Comparison of ENCODE assay signal across 8 cellular contexts in the genomic region with DNA sequence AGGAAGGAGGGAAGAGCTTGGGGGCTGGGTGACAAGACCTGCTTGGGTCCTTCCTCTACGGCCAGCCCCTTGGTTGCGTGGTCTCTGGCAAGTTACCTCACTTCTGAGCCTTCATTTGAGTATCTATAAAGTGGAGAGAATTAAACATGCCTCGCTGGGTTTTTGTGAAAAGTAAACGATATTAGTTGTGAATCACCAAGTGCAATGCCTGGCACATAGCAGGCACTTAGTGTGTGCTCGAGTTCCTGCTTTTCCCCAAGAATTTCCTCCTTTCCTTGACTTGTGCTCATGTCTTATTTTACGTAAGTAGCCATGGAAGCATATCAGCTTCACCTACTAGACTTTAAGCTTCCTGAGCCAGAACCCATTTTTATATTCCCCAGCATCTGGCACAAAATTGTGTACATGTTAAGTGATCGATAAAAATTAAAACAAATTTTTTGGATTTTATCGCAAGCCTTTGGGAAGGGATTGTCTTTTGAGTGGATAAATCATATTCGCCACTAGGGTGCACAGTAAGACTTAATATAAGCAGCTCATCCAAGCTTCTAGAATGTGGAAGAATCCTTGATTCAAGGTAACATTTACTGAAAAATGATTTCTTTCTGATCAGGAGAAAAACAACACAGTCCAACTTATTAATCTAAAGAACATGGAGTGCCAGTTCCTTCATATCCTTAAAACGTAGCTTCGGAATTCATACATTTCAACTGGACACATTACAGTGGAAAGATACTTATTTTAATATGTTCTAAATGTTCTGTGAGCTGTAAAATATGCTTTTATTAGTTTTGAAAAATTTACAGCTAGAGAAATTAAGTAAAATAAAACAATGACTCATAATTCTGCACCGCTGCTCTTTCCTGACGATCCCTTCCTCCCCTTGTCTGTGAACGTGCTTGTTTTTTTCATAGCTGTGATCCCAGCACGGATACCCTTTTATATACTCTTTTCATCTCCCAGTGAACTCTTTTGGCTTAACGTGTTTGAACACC. TPM values are rescaled to one million over a fixed set of nuclear protein-coding genes. Genes with fewer than 3 reads are reported as not detected.
A peak's percentile ranks its signal among the peaks of the same experiment; 100 is the strongest.
DNase-seq lines count a peak whose midpoint lies in the region; ATAC-seq and TF ChIP-seq lines count a peak whose summit lies in the region.

No MANE protein-coding gene starts in this region.

- no TSS peak for BruUV-seq in Caco-2 (replicated peaks; lab: Mats Ljungman, UMichigan)

- no peak overlapping the region for H3K27ac Mint-ChIP-seq in Caco-2 (ENCODE audit: unreplicated experiment)
- H3K27ac Mint-ChIP-seq in activated CD4-positive, alpha-beta T cell treated with anti-CD3 and anti-CD28 coated beads for 36 hours = no peak overlapping the region
- H3K27ac Mint-ChIP-seq in activated naive CD8-positive, alpha-beta T cell treated with anti-CD3 and anti-CD28 coated beads for 36 hours = no peak overlapping the region

- intact Hi-C loops in Caco-2 (cut with micrococcal nuclease; ENCODE audit: unreplicated experiment) = loop anchor here (1.0 to 10.0 kb wide), 3 partner anchors 35 to 1240 kb away; a partner anchor contains a TSS
- intact Hi-C loops in activated CD4-positive, alpha-beta T cell treated with anti-CD3 and anti-CD28 coated beads for 36 hours (cut with DNase I, micrococcal nuclease) = loop anchor here (5.0 to 10.0 kb wide), 2 partner anchors 140 to 142 kb away; no protein-coding TSS in a partner anchor

- no peak overlapping the region for H3K4me3 Mint-ChIP-seq in Caco-2 (ENCODE audit: unreplicated experiment)
- H3K4me3 Mint-ChIP-seq in activated CD4-positive, alpha-beta T cell treated with anti-CD3 and anti-CD28 coated beads for 36 hours = no peak overlapping the region
- no peak overlapping the region for H3K4me3 Mint-ChIP-seq in activated naive CD8-positive, alpha-beta T cell treated with anti-CD3 and anti-CD28 coated beads for 36 hours

- H3K9me3 Mint-ChIP-seq in Caco-2 (ENCODE audit: unreplicated experiment) = no peaks in the 10 kb centered on the region
- H3K9me3 Mint-ChIP-seq in activated CD4-positive, alpha-beta T cell treated with anti-CD3 and anti-CD28 coated beads for 36 hours (ENCODE audit: low read depth) = no peaks in the 10 kb centered on the region
- no peaks in the 10 kb centered on the region for H3K9me3 Mint-ChIP-seq in activated naive CD8-positive, alpha-beta T cell treated with anti-CD3 and anti-CD28 coated beads for 36 hours

- H3K4me3 ChIP-seq in Caco-2 (ENCODE audit: low read depth, low read length) (no peak overlapping the region), kidney epithelial cell (ENCODE audit: low read depth, low read length) (no peak overlapping the region)

- CTCF ChIA-PET in Caco-2 (lab: Charles Lee) = interaction anchor here (0.5 to 4.0 kb wide), 12 partner anchors 33 to 1233 kb away, joined by 3 to 64 read pairs (median 4); no protein-coding TSS in a partner anchor
- CTCF ChIA-PET in activated CD4-positive, alpha-beta T cell treated with anti-CD3 and anti-CD28 coated beads for 36 hours (lab: Charles Lee) = interaction anchor here (0.6 to 5.8 kb wide), 22 partner anchors 11 to 274 kb away, joined by 3 to 90 read pairs (median 4); no protein-coding TSS in a partner anchor

- POLR2A ChIA-PET in Caco-2 (lab: Charles Lee) = no interaction called here
- POLR2A ChIA-PET in activated CD4-positive, alpha-beta T cell treated with anti-CD3 and anti-CD28 coated beads for 36 hours (lab: Charles Lee) = interaction anchor here (0.7 kb wide), 1 partner anchor 22 kb away, joined by 3 read pairs; no protein-coding TSS in a partner anchor

- no peaks in the 10 kb centered on the region for H3K27me3 ChIP-seq in Caco-2 (replicated peaks; ENCODE audit: control insufficient read depth, insufficient read depth, low read length)
- H3K27me3 ChIP-seq in kidney epithelial cell (ENCODE audit: control insufficient read depth, insufficient read depth, low read length) = no peaks in the 10 kb centered on the region

- no peaks in the 10 kb centered on the region for H3K9me3 ChIP-seq in Caco-2

- TF ChIP-seq CTCF in Caco-2 (IDR thresholded peaks at IDR 0.05; ENCODE audit: insufficient read depth in 1 of 2, low read depth in 1 of 2, low read length in 1 of 2, severe bottlenecking in 1 of 2, unreplicated experiment in 1 of 2) = peak; percentile 50 to 55
- peak; percentile 36 for TF ChIP-seq CTCF in kidney epithelial cell (IDR thresholded peaks at IDR 0.05; ENCODE audit: insufficient read depth, low read length, poor library complexity, severe bottlenecking)

- no peaks in the 10 kb centered on the region for H3K36me3 ChIP-seq in Caco-2 (ENCODE audit: control insufficient read depth, insufficient read depth, low read length)
- H3K36me3 ChIP-seq in kidney epithelial cell (ENCODE audit: control insufficient read depth, insufficient read depth, low read length) = no peaks in the 10 kb centered on the region

- H3K4me1 ChIP-seq in Caco-2 = 0 out of 2 replicates have a peak, but pooled peaks cover 8% of the 10 kb centered on the region

- DNase-seq in Caco-2 (peak in 1 of 2 experiments; percentile 34), LHCN-M2 (ENCODE audit: low read depth) (peak; percentile 54), amniotic stem cell (lab: John Stamatoyannopoulos, UW) (peak; percentile 17), kidney epithelial cell (ENCODE audit: low read depth) (no peak)
- no peak for DNase-seq in activated CD4-positive, alpha-beta T cell treated with anti-CD3 and anti-CD28 coated beads for 36 hours
- no peak for DNase-seq in activated naive CD8-positive, alpha-beta T cell treated with anti-CD3 and anti-CD28 coated beads for 36 hours

- H3K4me1 Mint-ChIP-seq in Caco-2 (ENCODE audit: low read depth, unreplicated experiment) = no peaks in the 10 kb centered on the region
- H3K4me1 Mint-ChIP-seq in activated CD4-positive, alpha-beta T cell treated with anti-CD3 and anti-CD28 coated beads for 36 hours = peaks cover 4% of the 10 kb centered on the region
- peaks cover 7% of the 10 kb centered on the region for H3K4me1 Mint-ChIP-seq in activated naive CD8-positive, alpha-beta T cell treated with anti-CD3 and anti-CD28 coated beads for 36 hours

- H3K27me3 Mint-ChIP-seq in Caco-2 (ENCODE audit: insufficient read depth, unreplicated experiment) = no peaks in the 10 kb centered on the region
- no peaks in the 10 kb centered on the region for H3K27me3 Mint-ChIP-seq in activated CD4-positive, alpha-beta T cell treated with anti-CD3 and anti-CD28 coated beads for 36 hours
- H3K27me3 Mint-ChIP-seq in activated naive CD8-positive, alpha-beta T cell treated with anti-CD3 and anti-CD28 coated beads for 36 hours = no peaks in the 10 kb centered on the region

- H3K36me3 Mint-ChIP-seq in Caco-2 (ENCODE audit: insufficient read depth, unreplicated experiment) = peaks cover 5% of the 10 kb centered on the region
- peaks cover 2% of the 10 kb centered on the region for H3K36me3 Mint-ChIP-seq in activated CD4-positive, alpha-beta T cell treated with anti-CD3 and anti-CD28 coated beads for 36 hours (ENCODE audit: low read depth)
- H3K36me3 Mint-ChIP-seq in activated naive CD8-positive, alpha-beta T cell treated with anti-CD3 and anti-CD28 coated beads for 36 hours = no peaks in the 10 kb centered on the region

- ATAC-seq in GM21381 (IDR thresholded peaks at IDR 0.05; ENCODE audit: unreplicated experiment) (no peak), HG02678 (IDR thresholded peaks at IDR 0.05; ENCODE audit: unreplicated experiment) (no peak)
- no peak for ATAC-seq in activated CD4-positive, alpha-beta T cell treated with anti-CD3 and anti-CD28 coated beads for 36 hours

RNA-seq across cellular contexts. Expression of a gene that starts 8.8 kb away (rescaled TPM):
- total RNA-seq in Caco-2 (2022) = 4.7 and 4.8 TPM in 2 replicates
- total RNA-seq in LHCN-M2 (2014; rRNA removed) = 9.7 and 16.2 TPM in 2 replicates
- polyA plus RNA-seq in LHCN-M2 (2012) = 12.8 TPM
- total RNA-seq in kidney epithelial cell = 17.8 and 24.5 TPM in 2 replicates
- 10 to 100 TPM in 1 of 2 experiments, 1 to 10 TPM in 1; 7.9 to 11.3 TPM for total RNA-seq in activated CD4-positive, alpha-beta T cell treated with anti-CD3 and anti-CD28 coated beads for 36 hours
- 1 to 10 TPM; 7.9 to 9.0 TPM for total RNA-seq in activated naive CD8-positive, alpha-beta T cell treated with anti-CD3 and anti-CD28 coated beads for 36 hours

Comparison
In these comparisons a context has a peak if more than half of its experiments do, and no peak if none do; other contexts are left out.
1. DNase-seq: peak in LHCN-M2 (single experiment) and amniotic stem cell (single experiment); none in kidney epithelial cell (single experiment), activated CD4-positive, alpha-beta T cell treated with anti-CD3 and anti-CD28 coated beads for 36 hours (single experiment) and activated naive CD8-positive, alpha-beta T cell treated with anti-CD3 and anti-CD28 coated beads for 36 hours (single experiment).